ENCODE assay signal across 28 cellular contexts in genomic region chr16:19694989-19695388, GRCh38. TPM values are rescaled to one million over a fixed set of nuclear protein-coding genes. Genes with fewer than 3 reads are reported as not detected.
DNase-seq lines count a peak whose midpoint lies in the region; ATAC-seq and TF ChIP-seq lines count a peak whose summit lies in the region.
"Had no signal": no experiment of that assay in that cellular context is flagged by ENCODE, and none has a peak within 500 bp of the region (broad histone marks: within the 10 kb centered on the region; RNA-seq: fewer than 3 reads in every experiment).

No MANE protein-coding gene starts in this region.

- ATAC-seq in mucosa of descending colon: no peak

- no peaks in the 10 kb centered on the region for H3K9me3 ChIP-seq in HEK293 (ENCODE audit: control insufficient read depth, insufficient read depth, low read depth, low read length)
- no peaks in the 10 kb centered on the region for H3K9me3 ChIP-seq in endodermal cell (ENCODE audit: control insufficient read depth, low read length)
- no peaks in the 10 kb centered on the region for H3K9me3 ChIP-seq in mucosa of descending colon
- H3K9me3 ChIP-seq: esophagus muscularis mucosa, HAP-1, ovary, Peyer's patch, tibial nerve had no signal

- H3K36me3 ChIP-seq in HEK293 (ENCODE audit: control insufficient read depth in 2 of 2, insufficient read depth in 1 of 2, low read length in 2 of 2) (peaks cover 0 to 35% of the 10 kb centered on the region in 2 experiments; a peak in 2 of 3 replicates), endodermal cell (ENCODE audit: control insufficient read depth, insufficient read depth, low read length) (peaks cover 43% of the 10 kb centered on the region), mucosa of descending colon (ENCODE audit: low read depth) (no peaks in the 10 kb centered on the region)
- H3K36me3 ChIP-seq: ovary had no signal

- peak overlapping the region; percentile 1 for H3K27ac Mint-ChIP-seq in activated CD4-positive, alpha-beta T cell treated with anti-CD3 and anti-CD28 coated beads, Interleukin-2, amount 10 ng/mL, durations not matched to agents 7 days and 5 days
- H3K27ac Mint-ChIP-seq in endodermal cell: no peak overlapping the region
- H3K27ac Mint-ChIP-seq: activated naive CD8-positive, alpha-beta T cell treated with anti-CD3 and anti-CD28 coated beads for 36 hours; nephron had no signal

- H3K27ac ChIP-seq in HEK293 (ENCODE audit: extremely low read depth, low read depth, low read length): no peak overlapping the region
- H3K27ac ChIP-seq in endodermal cell (ENCODE audit: low read depth, low read length): no peak overlapping the region
- H3K27ac ChIP-seq in substantia nigra (ENCODE audit: low read depth, low read length, poor library complexity, severe bottlenecking): peak overlapping the region; percentile 30

- 93 to 96% methylated on average over 2 to 8 of the region's 8 CpGs for WGBS in endodermal cell (ENCODE audit: insufficient coverage in 1 of 2, insufficient read length in 1 of 2), 2 experiments

- POLR2A ChIA-PET in activated CD4-positive, alpha-beta T cell treated with anti-CD3 and anti-CD28 coated beads, Interleukin-2, amount 10 ng/mL, durations not matched to agents 7 days and 5 days (lab: Charles Lee): no interaction called here
- POLR2A ChIA-PET in HEK293 (lab: Yijun Ruan, JAX): no interaction called here

- peaks cover 52% of the 10 kb centered on the region for H3K4me1 Mint-ChIP-seq in activated CD4-positive, alpha-beta T cell treated with anti-CD3 and anti-CD28 coated beads, Interleukin-2, amount 10 ng/mL, durations not matched to agents 7 days and 5 days
- H3K4me1 Mint-ChIP-seq in endodermal cell: no peaks in the 10 kb centered on the region

- CTCF ChIA-PET in activated CD4-positive, alpha-beta T cell treated with anti-CD3 and anti-CD28 coated beads, Interleukin-2, amount 10 ng/mL, durations not matched to agents 7 days and 5 days (lab: Charles Lee): interaction anchor here (0.7 to 1.8 kb wide), 3 partner anchors 11 to 1872 kb away, joined by 3 to 6 read pairs (median 5); no protein-coding TSS in a partner anchor
- CTCF ChIA-PET in HEK293 (lab: Yijun Ruan, JAX): interaction anchor here (0.7 to 1.6 kb wide), 3 partner anchors 9 to 192 kb away, joined by 3 to 4 read pairs (median 3); no protein-coding TSS in a partner anchor

- H3K27me3 Mint-ChIP-seq in activated CD4-positive, alpha-beta T cell treated with anti-CD3 and anti-CD28 coated beads, Interleukin-2, amount 10 ng/mL, durations not matched to agents 7 days and 5 days: no peaks in the 10 kb centered on the region
- H3K27me3 Mint-ChIP-seq in endodermal cell (ENCODE audit: insufficient read depth): no peaks in the 10 kb centered on the region
- H3K27me3 Mint-ChIP-seq: activated naive CD8-positive, alpha-beta T cell treated with anti-CD3 and anti-CD28 coated beads for 36 hours had no signal

- no peak overlapping the region for H3K4me3 Mint-ChIP-seq in activated CD4-positive, alpha-beta T cell treated with anti-CD3 and anti-CD28 coated beads, Interleukin-2, amount 10 ng/mL, durations not matched to agents 7 days and 5 days
- H3K4me3 Mint-ChIP-seq in endodermal cell: no peak overlapping the region
- H3K4me3 Mint-ChIP-seq: activated naive CD8-positive, alpha-beta T cell treated with anti-CD3 and anti-CD28 coated beads for 36 hours; nephron had no signal

- H3K36me3 Mint-ChIP-seq in activated CD4-positive, alpha-beta T cell treated with anti-CD3 and anti-CD28 coated beads, Interleukin-2, amount 10 ng/mL, durations not matched to agents 7 days and 5 days (ENCODE audit: low read depth): peaks cover 38% of the 10 kb centered on the region
- peaks cover 69% of the 10 kb centered on the region for H3K36me3 Mint-ChIP-seq in endodermal cell (ENCODE audit: low read depth)

- no peak overlapping the region for H3K4me3 ChIP-seq in HEK293 (ENCODE audit: low read depth, low read length)
- H3K4me3 ChIP-seq in endodermal cell (ENCODE audit: low read length): no peak overlapping the region
- H3K4me3 ChIP-seq in mucosa of descending colon: no peak overlapping the region
- H3K4me3 ChIP-seq: esophagus muscularis mucosa, HAP-1, ovary, Peyer's patch, smooth muscle cell, tibial nerve had no signal

- TF ChIP-seq CTCF in HEK293 (tag by site-specific recombination; IDR thresholded peaks at IDR 0.05) (no peak), endodermal cell (conservative IDR thresholded peaks at IDR 0.05) (no peak), mucosa of descending colon (IDR thresholded peaks at IDR 0.05) (no peak)

- intact Hi-C loops in mucosa of descending colon (cut with DNase I, micrococcal nuclease): no loop called here

- H3K4me1 ChIP-seq in HEK293 (ENCODE audit: control insufficient read depth, insufficient read depth, low read length) (peaks cover 10% of the 10 kb centered on the region), endodermal cell (ENCODE audit: control insufficient read depth, insufficient read depth, low read length) (no peaks in the 10 kb centered on the region), mucosa of descending colon (ENCODE audit: low read depth) (peaks cover 41% of the 10 kb centered on the region)

- no peaks in the 10 kb centered on the region for H3K9me3 Mint-ChIP-seq in activated CD4-positive, alpha-beta T cell treated with anti-CD3 and anti-CD28 coated beads, Interleukin-2, amount 10 ng/mL, durations not matched to agents 7 days and 5 days
- no peaks in the 10 kb centered on the region for H3K9me3 Mint-ChIP-seq in endodermal cell
- H3K9me3 Mint-ChIP-seq: activated naive CD8-positive, alpha-beta T cell treated with anti-CD3 and anti-CD28 coated beads for 36 hours; nephron had no signal

- no peak for DNase-seq in activated CD4-positive, alpha-beta T cell treated with anti-CD3 and anti-CD28 coated beads, Interleukin-2, amount 10 ng/mL, durations not matched to agents 7 days and 5 days
- no peak for DNase-seq in activated CD4-positive, alpha-beta T cell treated with anti-CD3 and anti-CD28 coated beads for 48 hours
- DNase-seq in endodermal cell (peak; percentile 63), substantia nigra (lab: John Stamatoyannopoulos, UW) (peak in 1 of 49 donors; percentile 6), NCI-H1092 (lab: John Stamatoyannopoulos, UW) (no peak), GDM1 (lab: John Stamatoyannopoulos, UW) (no peak), mucosa of descending colon (no peak)
- DNase-seq: ACHN; activated CD4-positive, alpha-beta T cell treated with anti-CD3 and anti-CD28 coated beads, Interleukin-2, amount 50 U/mL, for 4 hours; activated naive CD8-positive, alpha-beta T cell treated with anti-CD3 and anti-CD28 coated beads for 36 hours; caudate nucleus; cortex of kidney; DMS79 treated with DMSO at 0.1 percent for 48 hours; NCI-H1105 treated with DMSO at 0.1 percent for 48 hours; NCI-H2107; NCI-H510A; ovary; Peyer's patch; SHP77 treated with DMSO at 0.1 percent for 48 hours; stimulated activated CD4-positive, alpha-beta T cell treated with anti-CD3 and anti-CD28 coated beads, Interleukin-1b, Interleukin-23, amount 100 ng/mL, for 48 hours; stimulated activated CD8-positive, alpha-beta memory T cell treated with anti-CD3 and anti-CD28 coated beads, Interleukin-4, amount 100 ng/mL, for 48 hours; T-helper 9 cell had no signal

- H3K9ac ChIP-seq in endodermal cell (ENCODE audit: extremely low read depth, low read length, poor library complexity, severe bottlenecking): no peak overlapping the region

- H3K27me3 ChIP-seq in endodermal cell (ENCODE audit: control insufficient read depth, insufficient read depth, low read length, poor library complexity, severe bottlenecking): no peaks in the 10 kb centered on the region
- H3K27me3 ChIP-seq: esophagus muscularis mucosa, ovary, Peyer's patch, tibial nerve had no signal

TF ChIP-seq in HEK293, 187 proteins besides CTCF, POLR2A, EP300 and RAD21 (continues in another document):
- TF ChIP-seq ZNF19 (tag by site-specific recombination; IDR thresholded peaks at IDR 0.05; ENCODE audit: low read depth) (no peak), PRDM10 (tag by site-specific recombination; IDR thresholded peaks at IDR 0.05) (peak; percentile 24; the same call in 1 of the 2 replicates), ZNF138 (tag by site-specific recombination; IDR thresholded peaks at IDR 0.05; ENCODE audit: borderline replicate concordance) (no peak), ZNF132 (tag by site-specific recombination; IDR thresholded peaks at IDR 0.05; ENCODE audit: borderline replicate concordance) (no peak)

RNA-seq across cellular contexts. Expression of gene KNOP1, which starts 23.0 kb away (rescaled TPM):
- 10 to 100 TPM; 16.8 TPM for total RNA-seq in activated CD4-positive, alpha-beta T cell treated with anti-CD3 and anti-CD28 coated beads, Interleukin-2, amount 10 ng/mL, durations not matched to agents 7 days and 5 days
- total RNA-seq in endodermal cell (10 to 100 TPM; 83.9 to 95.9 TPM), mucosa of descending colon (10 to 100 TPM; 13.1 to 23.5 (median 20.7) TPM)
- 57.7 TPM for polyA plus RNA-seq in endodermal cell (2013, experiment 1 of 2)
- polyA plus RNA-seq in endodermal cell (2013, experiment 2 of 2): 62.8 TPM

RNA-seq across cellular contexts. Expression of gene IQCK, which starts 23.1 kb away (rescaled TPM):
- total RNA-seq in activated CD4-positive, alpha-beta T cell treated with anti-CD3 and anti-CD28 coated beads, Interleukin-2, amount 10 ng/mL, durations not matched to agents 7 days and 5 days: 1 to 10 TPM; 1.1 to 1.5 TPM
- total RNA-seq in endodermal cell (10 to 100 TPM; 21.1 to 30.1 TPM), mucosa of descending colon (10 to 100 TPM in 2 of 3 donors, 1 to 10 TPM in 1; 9.1 to 14.0 (median 12.0) TPM)
- 21.5 TPM for polyA plus RNA-seq in endodermal cell (2013, experiment 1 of 2)
- 19.6 TPM for polyA plus RNA-seq in endodermal cell (2013, experiment 2 of 2)

Comparison
In these comparisons a context has a peak if more than half of its experiments do, and no peak if none do; other contexts are left out.
1. RNA of gene IQCK, which starts 23.1 kb away (total RNA-seq): 21.1 to 30.1 TPM in endodermal cell and 9.1 to 14.0 TPM in mucosa of descending colon; 1.1 to 1.5 TPM in activated CD4-positive, alpha-beta T cell treated with anti-CD3 and anti-CD28 coated beads, Interleukin-2, amount 10 ng/mL, durations not matched to agents 7 days and 5 days; every median in the first group is over 4 times any median in the second.